6 cellular contexts compared by ENCODE assay signal in the genomic region with DNA sequence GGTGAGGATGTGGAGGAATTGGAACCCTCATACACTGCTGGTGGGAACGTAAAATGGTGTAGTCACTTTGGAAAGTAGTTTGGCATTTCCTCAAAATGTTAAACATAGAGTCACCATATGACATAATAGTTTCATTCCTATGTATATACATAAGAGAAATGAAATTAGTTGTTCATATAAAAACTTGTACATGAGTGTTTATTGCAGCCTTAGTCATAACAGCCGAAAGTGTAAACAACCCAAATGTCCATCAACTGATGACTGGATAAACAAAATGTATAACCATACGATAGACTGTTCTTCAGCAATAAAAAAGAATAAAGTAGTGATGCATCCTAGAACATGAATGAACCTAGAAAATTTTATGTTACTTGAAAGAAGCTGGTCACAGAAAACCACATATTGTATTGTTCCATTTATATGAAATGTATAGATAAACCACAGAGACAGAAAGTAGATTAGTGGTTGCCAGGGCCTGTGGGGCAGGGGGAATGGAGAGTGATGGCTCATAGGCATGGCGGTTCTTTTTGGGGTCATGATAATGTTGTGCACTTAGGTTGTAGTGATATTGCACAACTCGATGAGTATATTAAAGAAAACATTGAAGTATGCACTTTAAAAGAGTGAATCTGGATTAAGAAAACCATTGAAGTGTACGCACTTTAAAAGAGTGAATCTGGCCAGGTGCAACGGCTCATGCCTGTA. TPM values are rescaled to one million over a fixed set of nuclear protein-coding genes. Genes with fewer than 3 reads are reported as not detected.
A peak's percentile ranks its signal among the peaks of the same experiment; 100 is the strongest.
DNase-seq lines count a peak whose midpoint lies in the region; ATAC-seq, FAIRE-seq and TF ChIP-seq lines count a peak whose summit lies in the region.
"Not testable (repeated sequence)": the region's sequence is repeated elsewhere in the genome, so short reads cannot be mapped to it uniquely, and the experiment has no call there.

No MANE protein-coding gene starts in this region.

- not testable (repeated sequence) for H3K4me1 Mint-ChIP-seq in activated CD4-positive, alpha-beta T cell treated with anti-CD3 and anti-CD28 coated beads for 36 hours; activated naive CD8-positive, alpha-beta T cell treated with anti-CD3 and anti-CD28 coated beads, Interleukin-2, amount 50 U/mL, for 24 hours

- H3K4me3 Mint-ChIP-seq in activated CD4-positive, alpha-beta T cell treated with anti-CD3 and anti-CD28 coated beads for 36 hours; activated naive CD8-positive, alpha-beta T cell treated with anti-CD3 and anti-CD28 coated beads, Interleukin-2, amount 50 U/mL, for 24 hours: not testable (repeated sequence)

- not testable (repeated sequence) for H3K4me2 ChIP-seq in PC-3 (ENCODE audit: low read length); HepG2 (ENCODE audit: low read depth, low read length)

- not testable (repeated sequence) for H4K20me1 ChIP-seq in PC-3 (ENCODE audit: low read length); HepG2 (ENCODE audit: insufficient read depth, low read length)

- in situ Hi-C loops in HepG2 (cut with HindIII; ENCODE audit: extremely low pct_ligation_motif_present, low pct_unique_long_range_greater_than_20kb), result not testable (repeated sequence)

- BruUV-seq in PC-3 (replicated peaks; lab: Mats Ljungman, UMichigan), result not testable (repeated sequence)
- TSS peak; percentile 21 for BruUV-seq in HepG2 (replicated peaks; lab: Mats Ljungman, UMichigan)

- not testable (repeated sequence) for H3K9ac ChIP-seq in PC-3 (ENCODE audit: low read length); HepG2 (ENCODE audit: insufficient read depth, low read depth, low read length)

- not testable (repeated sequence) for H3F3A ChIP-seq in PC-3 (ENCODE audit: low read length, unreplicated experiment)

- H3K9me3 Mint-ChIP-seq in activated CD4-positive, alpha-beta T cell treated with anti-CD3 and anti-CD28 coated beads for 36 hours (ENCODE audit: low read depth); activated naive CD8-positive, alpha-beta T cell treated with anti-CD3 and anti-CD28 coated beads, Interleukin-2, amount 50 U/mL, for 24 hours: not testable (repeated sequence)

- H3K27ac ChIP-seq in PC-3 (ENCODE audit: low read length), result peak overlapping the region; percentile 54
- not testable (repeated sequence) for H3K27ac ChIP-seq in HepG2 (ENCODE audit: extremely low read length, insufficient read depth, low read length)

- TF ChIP-seq POLR2A in HepG2 (IDR thresholded peaks at IDR 0.05; ENCODE audit: insufficient read depth in 1 of 2, low read depth in 2 of 2, low read length in 2 of 2), result not testable (repeated sequence)

- not testable (repeated sequence) for TF ChIP-seq RAD21 in HepG2 (CRISPR knock-in tag; IDR thresholded peaks at IDR 0.05)

- H3K4me1 ChIP-seq in PC-3 (ENCODE audit: insufficient read depth, low read length); HepG2 (ENCODE audit: insufficient read depth, low read length): not testable (repeated sequence)

- POLR2A ChIA-PET in PC-3 (lab: Charles Lee; ENCODE audit: unreplicated experiment); activated CD4-positive, alpha-beta T cell treated with anti-CD3 and anti-CD28 coated beads for 36 hours (lab: Charles Lee); HepG2 (lab: Yijun Ruan, JAX): not testable (repeated sequence)

- not testable (repeated sequence) for H3K9me3 ChIP-seq in PC-3 (ENCODE audit: low read length); HepG2 (ENCODE audit: low read length)

- not testable (repeated sequence) for H3K79me2 ChIP-seq in PC-3 (ENCODE audit: low read length); HepG2 (ENCODE audit: insufficient read depth, low read length)

- DNase-seq in HCEC 1CT (peak; percentile 1), PC-3 (peak; percentile 14)
- DNase-seq in activated CD4-positive, alpha-beta T cell treated with anti-CD3 and anti-CD28 coated beads for 36 hours; activated naive CD8-positive, alpha-beta T cell treated with anti-CD3 and anti-CD28 coated beads, Interleukin-2, amount 50 U/mL, for 24 hours; HepG2 (ENCODE audit: low spot score); stimulated activated naive CD8-positive, alpha-beta T cell treated with anti-CD3 and anti-CD28 coated beads, Interleukin-15, Interleukin-2, amounts not matched to agents 100 U/mL and 50 U/mL, for 24 hours: not testable (repeated sequence)

- intact Hi-C loops in PC-3 (cut with micrococcal nuclease); activated CD4-positive, alpha-beta T cell treated with anti-CD3 and anti-CD28 coated beads for 36 hours (cut with DNase I, micrococcal nuclease); HepG2 (cut with micrococcal nuclease; ENCODE audit: unreplicated experiment): not testable (repeated sequence)

- CTCF ChIA-PET in PC-3 (lab: Charles Lee); activated CD4-positive, alpha-beta T cell treated with anti-CD3 and anti-CD28 coated beads for 36 hours (lab: Charles Lee); HepG2 (lab: Yijun Ruan, JAX; ENCODE audit: low intra/inter-chr PET ratio, low total read pairs): not testable (repeated sequence)

- not testable (repeated sequence) for H2AFZ ChIP-seq in PC-3 (ENCODE audit: low read length); HepG2 (ENCODE audit: low read length)

- peak; percentile 84 for ATAC-seq in PC-3
- peak; percentile 44 for ATAC-seq in activated CD4-positive, alpha-beta T cell treated with anti-CD3 and anti-CD28 coated beads for 36 hours
- peak; percentile 33 for ATAC-seq in activated naive CD8-positive, alpha-beta T cell treated with anti-CD3 and anti-CD28 coated beads, Interleukin-2, amount 50 U/mL, for 24 hours
- not testable (repeated sequence) for ATAC-seq in HepG2
- peak; percentile 46 for ATAC-seq in stimulated activated naive CD8-positive, alpha-beta T cell treated with anti-CD3 and anti-CD28 coated beads, Interleukin-15, Interleukin-2, amounts not matched to agents 100 U/mL and 50 U/mL, for 24 hours

- WGBS in HepG2 (ENCODE audit: low lambda C conversion rate), result 95% methylated on average over 6 of the region's 7 CpGs

- H3K27me3 Mint-ChIP-seq in activated CD4-positive, alpha-beta T cell treated with anti-CD3 and anti-CD28 coated beads for 36 hours; activated naive CD8-positive, alpha-beta T cell treated with anti-CD3 and anti-CD28 coated beads, Interleukin-2, amount 50 U/mL, for 24 hours: not testable (repeated sequence)

- H3K27ac Mint-ChIP-seq in activated CD4-positive, alpha-beta T cell treated with anti-CD3 and anti-CD28 coated beads for 36 hours; activated naive CD8-positive, alpha-beta T cell treated with anti-CD3 and anti-CD28 coated beads, Interleukin-2, amount 50 U/mL, for 24 hours: not testable (repeated sequence)

- TF ChIP-seq CTCF in PC-3 (conservative IDR thresholded peaks at IDR 0.05; ENCODE audit: low read depth, low read length); HepG2 (CRISPR knock-in tag; IDR thresholded peaks at IDR 0.05): not testable (repeated sequence)

- not testable (repeated sequence) for TF ChIP-seq EP300 in HepG2 (IDR thresholded peaks at IDR 0.05; ENCODE audit: low read depth in 2 of 2, low read length in 2 of 2); HepG2 (CRISPR knock-in tag; IDR thresholded peaks at IDR 0.05; ENCODE audit: borderline replicate concordance)

- FAIRE-seq in HepG2 (lab: Jason Lieb, UNC), result not testable (repeated sequence)

- H3K36me3 Mint-ChIP-seq in activated CD4-positive, alpha-beta T cell treated with anti-CD3 and anti-CD28 coated beads for 36 hours (ENCODE audit: low read depth), result peaks cover 15% of the 10 kb centered on the region
- H3K36me3 Mint-ChIP-seq in activated naive CD8-positive, alpha-beta T cell treated with anti-CD3 and anti-CD28 coated beads, Interleukin-2, amount 50 U/mL, for 24 hours (ENCODE audit: low read depth), result not testable (repeated sequence)

- not testable (repeated sequence) for H3K27me3 ChIP-seq in PC-3 (ENCODE audit: low read length); HepG2 (ENCODE audit: control insufficient read depth in 1 of 2, insufficient read depth in 2 of 2, low read length in 2 of 2)

- H3K4me3 ChIP-seq in PC-3 (ENCODE audit: low read length); HepG2 (replicated peaks in 1 of 3; ENCODE audit: insufficient read depth in 1 of 3, low read depth in 2 of 3, low read length in 3 of 3): not testable (repeated sequence)

- not testable (repeated sequence) for H3K36me3 ChIP-seq in PC-3 (ENCODE audit: low read depth, low read length); HepG2 (replicated peaks in 1 of 2; ENCODE audit: control insufficient read depth in 1 of 2, insufficient read depth in 2 of 2, low read length in 2 of 2)

- H3K9me2 ChIP-seq in PC-3 (replicated peaks; ENCODE audit: low read length), result not testable (repeated sequence)

RNA-seq across cellular contexts. Expression of a gene that starts 44.8 kb away (rescaled TPM):
- total RNA-seq in PC-3 (2014; rRNA removed) (16.1 and 17.3 TPM in 2 replicates), HepG2 (2016; rRNA removed; fragmentation: Illumina TruSeq; extraction: Trizol) (19.1 and 20.8 TPM in 2 replicates)
- 10 to 100 TPM; 33.0 to 33.8 TPM for total RNA-seq in activated CD4-positive, alpha-beta T cell treated with anti-CD3 and anti-CD28 coated beads for 36 hours
- total RNA-seq in HepG2 (2016; cell fraction: cytosol; rRNA removed; fragmentation: Illumina TruSeq; extraction: Trizol; ENCODE audit: low read depth), result 4.8 and 4.9 TPM in 2 replicates
- 18.7 and 21.2 TPM in 2 replicates for total RNA-seq in HepG2 (2016; cell fraction: insoluble cytoplasmic fraction; rRNA removed; fragmentation: Illumina TruSeq; extraction: Trizol)
- 6.2 and 7.1 TPM in 2 replicates for total RNA-seq in HepG2 (2016; cell fraction: membrane; rRNA removed; fragmentation: Illumina TruSeq; extraction: Trizol)
- total RNA-seq in HepG2 (2016; cell fraction: nucleus; rRNA removed; fragmentation: Illumina TruSeq; extraction: Trizol), result 25.9 and 29.1 TPM in 2 replicates
- polyA plus RNA-seq in HepG2 (2011; rRNA removed), result 17.3 and 17.8 TPM in 2 replicates
- 7.0 and 7.1 TPM in 2 replicates for polyA plus RNA-seq in HepG2 (2011; cell fraction: cytosol; rRNA removed)
- polyA plus RNA-seq in HepG2 (2011; cell fraction: nucleus; rRNA removed), result 42.7 and 47.3 TPM in 2 replicates
- 12.5 and 12.9 TPM in 2 replicates for polyA plus RNA-seq in HepG2 (2012)
- 1.4 and 1.9 TPM in 2 replicates for polyA plus RNA-seq in HepG2 (2016; cell fraction: cytosol; fragmentation: Illumina TruSeq; extraction: Trizol; ENCODE audit: low read depth)
- polyA plus RNA-seq in HepG2 (2016; cell fraction: insoluble cytoplasmic fraction; fragmentation: Illumina TruSeq; extraction: Trizol; ENCODE audit: low read depth), result 15.1 and 16.3 TPM in 2 replicates
- polyA plus RNA-seq in HepG2 (2016; cell fraction: membrane; fragmentation: Illumina TruSeq; extraction: Trizol; ENCODE audit: low read depth), result 3.0 and 3.8 TPM in 2 replicates
- polyA plus RNA-seq in HepG2 (2016; cell fraction: nucleus; fragmentation: Illumina TruSeq; extraction: Trizol; ENCODE audit: insufficient read depth, low read depth), result 55.5 and 56.4 TPM in 2 replicates
- 8.0 and 18.3 TPM in 2 replicates for polyA minus RNA-seq in HepG2 (2011; rRNA and poly(A)+ RNA removed; ENCODE audit: low replicate concordance)
- polyA minus RNA-seq in HepG2 (2011; cell fraction: cytosol; rRNA and poly(A)+ RNA removed), result 8.4 and 9.6 TPM in 2 replicates
- 39.1 and 55.3 TPM in 2 replicates for polyA minus RNA-seq in HepG2 (2011; cell fraction: nucleus; rRNA and poly(A)+ RNA removed)
